17 cellular contexts compared by ENCODE assay signal in genomic region chr2:226667736-226668135, GRCh38.
DNase-seq lines count a peak whose midpoint lies in the region; ATAC-seq and TF ChIP-seq lines count a peak whose summit lies in the region.
"Had no signal": no experiment of that assay in that cellular context is flagged by ENCODE, and none has a peak within 500 bp of the region (broad histone marks: within the 10 kb centered on the region; RNA-seq: fewer than 3 reads in every experiment).

No MANE protein-coding gene starts in this region.

- H3K14ac ChIP-seq in IMR-90 (replicated peaks; ENCODE audit: low read depth, low read length), result no peak overlapping the region

- H2BK15ac ChIP-seq in IMR-90 (ENCODE audit: low read depth, low read length), result peak overlapping the region; percentile 40; the same call in 1 of the 3 replicates

- no peaks in the 10 kb centered on the region for H3K9me1 ChIP-seq in IMR-90 (ENCODE audit: insufficient read depth, low read length)

- no peak overlapping the region for H2BK120ac ChIP-seq in IMR-90 (ENCODE audit: low read depth, low read length)

- H2AK5ac ChIP-seq in IMR-90 (ENCODE audit: low read depth, low read length), result no peak overlapping the region

- TF ChIP-seq RAD21 in IMR-90 (IDR thresholded peaks at IDR 0.05; ENCODE audit: low read length), result no peak

- H3K4me1 ChIP-seq in IMR-90 (ENCODE audit: control insufficient read depth, insufficient read depth, low read length) (no peaks in the 10 kb centered on the region; the same call in 1 of the 2 replicates), RWPE2 (ENCODE audit: insufficient read depth, poor library complexity, severe bottlenecking) (peaks cover 17% of the 10 kb centered on the region), left lung (no peaks in the 10 kb centered on the region), upper lobe of right lung (no peaks in the 10 kb centered on the region), heart right ventricle (peaks cover 0 to 31% (median 10%) of the 10 kb centered on the region in 9 donors)

- H4K20me1 ChIP-seq in IMR-90 (ENCODE audit: insufficient read depth, low read length), result no peaks in the 10 kb centered on the region

- no peak for TF ChIP-seq CTCF in IMR-90 (conservative IDR thresholded peaks at IDR 0.05; ENCODE audit: low read depth, low read length)
- no peak for TF ChIP-seq CTCF in RWPE2 (IDR thresholded peaks at IDR 0.05; ENCODE audit: poor library complexity, severe bottlenecking)
- TF ChIP-seq CTCF in left lung (IDR thresholded peaks at IDR 0.05), result no peak
- TF ChIP-seq CTCF in upper lobe of right lung (IDR thresholded peaks at IDR 0.05), result no peak
- no peak for TF ChIP-seq CTCF in heart right ventricle (IDR thresholded peaks at IDR 0.05)

- dilution Hi-C loops in IMR-90 (cut with HindIII; ENCODE audit: low sequenced_read_pairs, unreplicated experiment), result no loop called here

- WGBS in IMR-90 (ENCODE audit: extremely low coverage in 2 of 2, insufficient read length in 1 of 2), 2 experiments, result no CpG with 5 or more reads among the region's 5 CpGs
- 75 to 84% methylated on average over 5 of the region's 5 CpGs for WGBS in heart right ventricle, 2 donors

- H3K27ac ChIP-seq in IMR-90 (ENCODE audit: insufficient read depth, low read length) (no peak overlapping the region), RWPE2 (ENCODE audit: poor library complexity, severe bottlenecking) (peak overlapping the region; percentile 32), left lung (no peak overlapping the region), upper lobe of right lung (no peak overlapping the region), heart right ventricle (no peak overlapping the region)
- H3K27ac ChIP-seq: GM23248 had no signal

- intact Hi-C loops in IMR-90 (cut with micrococcal nuclease), result loop anchor here (10.0 kb wide), 1 partner anchor 993 kb away; no protein-coding TSS in a partner anchor
- intact Hi-C loops in left lung (cut with DNase I), result no loop called here
- intact Hi-C loops in upper lobe of right lung (cut with DNase I), result no loop called here
- intact Hi-C loops in heart right ventricle (cut with DNase I), result loop anchor here in 1 of 10 donors (10.0 kb wide), 1 partner anchor 127 kb away; the partner anchor contains the start of gene IRS1

- H4K91ac ChIP-seq in IMR-90 (ENCODE audit: insufficient read depth, low read depth, low read length), result peak overlapping the region; percentile 9; the same call in 1 of the 2 replicates

- POLR2A ChIA-PET in IMR-90 (lab: Charles Lee; ENCODE audit: unreplicated experiment), result no interaction called here

- no peak overlapping the region for H3K18ac ChIP-seq in IMR-90 (ENCODE audit: low read depth, low read length)

- no peaks in the 10 kb centered on the region for H3K27me3 ChIP-seq in IMR-90 (ENCODE audit: control insufficient read depth, insufficient read depth, low read length)
- H3K27me3 ChIP-seq in RWPE2 (ENCODE audit: insufficient read depth, poor library complexity, severe bottlenecking), result no peaks in the 10 kb centered on the region
- H3K27me3 ChIP-seq in left lung, result no peaks in the 10 kb centered on the region
- no peaks in the 10 kb centered on the region for H3K27me3 ChIP-seq in upper lobe of right lung
- peaks cover 0 to 4% (median 0%) of the 10 kb centered on the region in 7 donors for H3K27me3 ChIP-seq in heart right ventricle

- H2AFZ ChIP-seq in IMR-90 (replicated peaks; ENCODE audit: low read length, poor library complexity), result no peak overlapping the region
- H2AFZ ChIP-seq: GM23248 had no signal

- H3K4me2 ChIP-seq in IMR-90 (ENCODE audit: low read depth, low read length), result no peak overlapping the region

- H3K9me3 ChIP-seq in IMR-90 (ENCODE audit: control insufficient read depth, insufficient read depth, low read length) (no peaks in the 10 kb centered on the region), RWPE2 (ENCODE audit: severe bottlenecking) (no peaks in the 10 kb centered on the region), left lung (no peaks in the 10 kb centered on the region), upper lobe of right lung (no peaks in the 10 kb centered on the region), heart right ventricle (no peaks in the 10 kb centered on the region)

- in situ Hi-C loops in IMR-90 (cut with MboI; ENCODE audit: low sequenced_read_pairs), result no loop called here

- no peak for TF ChIP-seq POLR2A in IMR-90 (IDR thresholded peaks at IDR 0.05; ENCODE audit: low read depth, low read length)

- no peaks in the 10 kb centered on the region for H3K79me1 ChIP-seq in IMR-90 (ENCODE audit: low read depth in 1 of 2, low read length in 2 of 2)

- no peak overlapping the region for H3K9ac ChIP-seq in IMR-90 (ENCODE audit: low read depth, low read length)
- H3K9ac ChIP-seq: GM23248 had no signal

- H2BK5ac ChIP-seq in IMR-90 (ENCODE audit: low read depth, low read length, poor library complexity, severe bottlenecking), result no peak overlapping the region

- H3K56ac ChIP-seq in IMR-90 (ENCODE audit: extremely low read depth, insufficient read depth, low read length), result no peak overlapping the region

- no peak overlapping the region; the same call in 1 of the 2 replicates for H2BK20ac ChIP-seq in IMR-90 (ENCODE audit: low read depth, low read length)

- no peak overlapping the region for H2AK9ac ChIP-seq in IMR-90 (replicated peaks; ENCODE audit: low read depth, low read length, poor library complexity)

- ATAC-seq in IMR-90 (ENCODE audit: low read depth) (no peak), RWPE2 (ENCODE audit: low read depth) (peak; percentile 50; the same call in 1 of the 3 replicates), left lung (peak; percentile 33), upper lobe of right lung (peak; percentile 40), GM19467 (IDR thresholded peaks at IDR 0.05; ENCODE audit: unreplicated experiment) (no peak), heart right ventricle (no peak)

- H3K23ac ChIP-seq in IMR-90 (ENCODE audit: low read depth, low read length), result no peak overlapping the region

- CTCF ChIA-PET in IMR-90 (lab: Yijun Ruan, JAX), result interaction anchor here (0.6 kb wide), 1 partner anchor 1021 kb away, joined by 3 read pairs; no protein-coding TSS in a partner anchor

- H3K4ac ChIP-seq in IMR-90 (ENCODE audit: low read depth, low read length), result no peak overlapping the region

- no peak overlapping the region for H4K8ac ChIP-seq in IMR-90 (ENCODE audit: low read depth in 2 of 2, low read length in 2 of 2)

- no peaks in the 10 kb centered on the region for H3K36me3 ChIP-seq in IMR-90 (ENCODE audit: control insufficient read depth, insufficient read depth, low read length)
- H3K36me3 ChIP-seq in RWPE2 (ENCODE audit: low read depth), result no peaks in the 10 kb centered on the region
- H3K36me3 ChIP-seq in left lung, result no peaks in the 10 kb centered on the region
- no peaks in the 10 kb centered on the region for H3K36me3 ChIP-seq in upper lobe of right lung
- no peaks in the 10 kb centered on the region for H3K36me3 ChIP-seq in heart right ventricle

- BruUV-seq in IMR-90 (replicated peaks; lab: Mats Ljungman, UMichigan), result no TSS peak

- H3K4me3 ChIP-seq in IMR-90 (ENCODE audit: insufficient read depth, low read depth, low read length) (no peak overlapping the region), RWPE2 (ENCODE audit: severe bottlenecking) (no peak overlapping the region), left lung (no peak overlapping the region), upper lobe of right lung (no peak overlapping the region), heart right ventricle (no peak overlapping the region)
- H3K4me3 ChIP-seq: GM23248 had no signal

- DNase-seq in IMR-90, result no peak
- DNase-seq in RWPE2 (ENCODE audit: low spot score), result no peak
- no peak for DNase-seq in left lung
- no peak for DNase-seq in upper lobe of right lung
- no peak for DNase-seq in NCI-H526 treated with DMSO at 0.1 percent for 48 hours (lab: John Stamatoyannopoulos, UW)
- DNase-seq in heart right ventricle, result no peak
- DNase-seq: C1 segment of cervical spinal cord; Calu3; CD4-positive, alpha-beta memory T cell; COR-L47; DMS53; DMS79 treated with DMSO at 0.1 percent for 48 hours; GF-D8; GM23248; H7; HCEC 1CT had no signal

- H4K5ac ChIP-seq in IMR-90 (ENCODE audit: low read depth, low read length), result no peak overlapping the region

TF ChIP-seq in IMR-90, 13 proteins besides CTCF, POLR2A, EP300 and RAD21:
- TF ChIP-seq CEBPB (IDR thresholded peaks at IDR 0.05; ENCODE audit: low read depth, low read length), result no peak
- TF ChIP-seq CHD1 (IDR thresholded peaks at IDR 0.05; ENCODE audit: low read depth, low read length), result no peak
- no peak for TF ChIP-seq MAFK (IDR thresholded peaks at IDR 0.05; ENCODE audit: low read depth, low read length)
- TF ChIP-seq ELK1 (IDR thresholded peaks at IDR 0.05; ENCODE audit: borderline replicate concordance, low read depth, low read length), result no peak
TF ChIP-seq in IMR-90: peak in this region for 0.

Comparison
In these comparisons a context has a peak if more than half of its experiments do, and no peak if none do; other contexts are left out.
1. ATAC-seq: peak in RWPE2 (single experiment), left lung (single experiment) and upper lobe of right lung (single experiment); none in IMR-90 (single experiment), GM19467 (single experiment) and heart right ventricle (0 of 8).